ENCODE assay signal across 22 cellular contexts in genomic region chr9:116541402-116541801, GRCh38.
"Had no signal": no experiment of that assay in that cellular context is flagged by ENCODE, and none has a peak within 500 bp of the region (broad histone marks: within the 10 kb centered on the region; RNA-seq: fewer than 3 reads in every experiment).

No MANE protein-coding gene starts in this region.

- ATAC-seq: activated CD4-positive, alpha-beta T cell treated with anti-CD3 and anti-CD28 coated beads for 36 hours; esophagus mucosa; natural killer cell had no signal

- H3K4me3 ChIP-seq: breast epithelium, left ventricle myocardium inferior, spleen, testis, uterus had no signal

- H3K9me3 ChIP-seq: breast epithelium, testis, uterus had no signal

- DNase-seq: activated B cell treated with CpG ODN at 0.5 μM for 24 hours; activated CD4-positive, alpha-beta T cell treated with anti-CD3 and anti-CD28 coated beads for 36 hours; activated CD4-positive, alpha-beta T cell treated with anti-CD3 and anti-CD28 coated beads, Interleukin-2, amount 50 U/mL, for 4 hours; activated CD8-positive, alpha-beta memory T cell treated with anti-CD3 and anti-CD28 coated beads for 24 hours; activated CD8-positive, alpha-beta memory T cell treated with anti-CD3 and anti-CD28 coated beads, Interleukin-2, amount 50 U/mL, for 4 hours; activated naive CD4-positive, alpha-beta T cell; activated naive CD8-positive, alpha-beta T cell treated with anti-CD3 and anti-CD28 coated beads for 36 hours; activated T-cell treated with anti-CD3 and anti-CD28 coated beads, Interleukin-2, amount 50 U/mL, for 24 hours; effector memory CD4-positive, alpha-beta T cell; hippocampal formation; kidney glomerular epithelial cell; left ventricle myocardium inferior; natural killer cell; retina; spleen; stimulated activated CD4-positive, alpha-beta T cell treated with anti-CD3 and anti-CD28 coated beads, Interleukin-4, amount 100 ng/mL, for 1 hour; stimulated activated naive CD4-positive, alpha-beta T cell; testis; trophoblast cell; uterus had no signal

- H3K27ac ChIP-seq: breast epithelium, left ventricle myocardium inferior, spleen, testis, uterus had no signal

- H3K36me3 ChIP-seq: breast epithelium, left ventricle myocardium inferior, spleen, uterus had no signal

- H3K27me3 ChIP-seq: breast epithelium, spleen, testis, uterus had no signal

- H3K4me1 ChIP-seq: breast epithelium, spleen, testis, uterus had no signal
